ENCODE assay signal across 17 cellular contexts in genomic region chr6:133995758-133996157, GRCh38.
"Had no signal": no experiment of that assay in that cellular context is flagged by ENCODE, and none has a peak within 500 bp of the region (broad histone marks: within the 10 kb centered on the region; RNA-seq: fewer than 3 reads in every experiment).

No MANE protein-coding gene starts in this region.

- H3K4me3 ChIP-seq: esophagus muscularis mucosa, gastrocnemius medialis, heart right ventricle, left lung, lower lobe of right lung, psoas muscle, right lobe of liver, tibial nerve had no signal

- H3K27ac ChIP-seq: esophagus muscularis mucosa, gastrocnemius medialis, heart right ventricle, left lung, lower lobe of right lung, psoas muscle, right lobe of liver, tibial nerve had no signal

- ATAC-seq: effector memory CD8-positive, alpha-beta T cell; gastrocnemius medialis; heart right ventricle; left lung; lower lobe of right lung; naive thymus-derived CD4-positive, alpha-beta T cell; psoas muscle; right lobe of liver; stimulated activated memory B cell treated with anti-CD40 and anti-IgM and Interleukin-4, amounts not matched to agents 10 μg/mL and 1 μg/mL and 100 μg/mL, for 72 hours had no signal

- DNase-seq: effector memory CD8-positive, alpha-beta T cell; gastrocnemius medialis; heart right ventricle; left lung; lower lobe of right lung; naive thymus-derived CD4-positive, alpha-beta T cell; nephron progenitor cell; psoas muscle; retina; right lobe of liver; stimulated activated CD4-positive, alpha-beta T cell treated with anti-CD3 and anti-CD28 coated beads, Interleukin-15, amount 100 ng/mL, for 24 hours; stimulated activated CD4-positive, alpha-beta T cell treated with anti-CD3 and anti-CD28 coated beads, Interleukin-1b, Interleukin-23, amount 100 ng/mL, for 48 hours; stimulated activated CD4-positive, alpha-beta T cell treated with anti-CD3 and anti-CD28 coated beads, Interleukin-4, amount 100 ng/mL, for 24 hours had no signal

- H3K4me1 ChIP-seq: gastrocnemius medialis had no signal

- H3K9me3 ChIP-seq: esophagus muscularis mucosa, gastrocnemius medialis, left lung, lower lobe of right lung, psoas muscle, right lobe of liver, tibial nerve had no signal

- FAIRE-seq: colon had no signal

- H3K27me3 ChIP-seq: esophagus muscularis mucosa, gastrocnemius medialis, heart right ventricle, left lung, right lobe of liver, tibial nerve had no signal

- H3K36me3 ChIP-seq: left lung, lower lobe of right lung, right lobe of liver, tibial nerve had no signal
